Comparison of ENCODE assay signal across 27 cellular contexts in genomic region chr10:69384320-69384719, GRCh38. TPM values are rescaled to one million over a fixed set of nuclear protein-coding genes. Genes with fewer than 3 reads are reported as not detected.
A peak's percentile ranks its signal among the peaks of the same experiment; 100 is the strongest.
DNase-seq lines count a peak whose midpoint lies in the region; ATAC-seq and TF ChIP-seq lines count a peak whose summit lies in the region.
"Had no signal": no experiment of that assay in that cellular context is flagged by ENCODE, and none has a peak within 500 bp of the region (broad histone marks: within the 10 kb centered on the region; RNA-seq: fewer than 3 reads in every experiment).

No MANE protein-coding gene starts in this region.

- H3K27ac ChIP-seq in C4-2B, result peak overlapping the region; percentile 86
- H3K27ac ChIP-seq in RWPE1, result peak overlapping the region; percentile 76
- H3K27ac ChIP-seq in skeletal muscle tissue (ENCODE audit: low read depth, low read length), result peak overlapping the region; percentile 59
- H3K27ac ChIP-seq in left lung, result no peak overlapping the region
- H3K27ac ChIP-seq in tibial artery, result no peak overlapping the region
- H3K27ac ChIP-seq: BLaER1, Peyer's patch had no signal

- intact Hi-C loops in left lung (cut with DNase I), result no loop called here
- intact Hi-C loops in MCF 10A (cut with micrococcal nuclease), result no loop called here
- intact Hi-C loops in tibial artery (cut with DNase I; ENCODE audit: low total_unique reads), result no loop called here

- peaks cover 17 to 32% (median 26%) of the 10 kb centered on the region in 3 donors for H3K4me1 ChIP-seq in skeletal muscle tissue (ENCODE audit: control insufficient read depth in 3 of 3, insufficient read depth in 3 of 3, low read length in 3 of 3)
- no peaks in the 10 kb centered on the region for H3K4me1 ChIP-seq in left lung
- peaks cover 0 to 10% (median 4%) of the 10 kb centered on the region in 4 donors for H3K4me1 ChIP-seq in tibial artery
- H3K4me1 ChIP-seq: HAP-1, Peyer's patch, sigmoid colon had no signal

- BruUV-seq in MCF 10A (replicated peaks; lab: Mats Ljungman, UMichigan), result no TSS peak

- no peaks in the 10 kb centered on the region for H3K9me3 ChIP-seq in skeletal muscle tissue (ENCODE audit: control insufficient read depth in 3 of 3, low read length in 3 of 3)
- H3K9me3 ChIP-seq in left lung, result no peaks in the 10 kb centered on the region
- H3K9me3 ChIP-seq in tibial artery, result no peaks in the 10 kb centered on the region
- H3K9me3 ChIP-seq: BLaER1, HAP-1, heart left ventricle, Peyer's patch, sigmoid colon had no signal

- POLR2A ChIA-PET in RWPE1 (lab: Yijun Ruan, JAX; ENCODE audit: low non-redundant PET), result no interaction called here
- POLR2A ChIA-PET in MCF 10A (lab: Yijun Ruan, JAX), result interaction anchor here (0.6 to 1.9 kb wide), 4 partner anchors 15 to 65 kb away, joined by 4 to 6 read pairs (median 6); no protein-coding TSS in a partner anchor

- CTCF ChIA-PET in RWPE1 (lab: Yijun Ruan, JAX) (interaction anchor here (0.7 to 1.9 kb wide), 3 partner anchors 8 to 259 kb away, joined by 3 to 6 read pairs (median 3); no protein-coding TSS in a partner anchor), MCF 10A (lab: Yijun Ruan, JAX) (interaction anchor here (0.7 to 2.3 kb wide), 3 partner anchors 9 to 145 kb away, joined by 3 to 10 read pairs (median 3); no protein-coding TSS in a partner anchor)

- H3K9me3 Mint-ChIP-seq in glutamatergic neuron (ENCODE audit: unreplicated experiment), result peaks cover 32% of the 10 kb centered on the region
- no peaks in the 10 kb centered on the region for H3K9me3 Mint-ChIP-seq in MCF 10A (ENCODE audit: unreplicated experiment)
- H3K9me3 Mint-ChIP-seq: activated B cell treated with CpG ODN at 0.5 μM for 24 hours; activated T-helper 17 cell treated with anti-CD3 and anti-CD28 coated beads, Interleukin-2, amount 50 U/mL, for 72 hours had no signal

- no peak overlapping the region for H3K4me3 ChIP-seq in skeletal muscle tissue (ENCODE audit: low read length in 3 of 3)
- H3K4me3 ChIP-seq in left lung, result no peak overlapping the region
- no peak overlapping the region for H3K4me3 ChIP-seq in tibial artery
- H3K4me3 ChIP-seq: BLaER1, dorsolateral prefrontal cortex, HAP-1, heart left ventricle, Peyer's patch, sigmoid colon had no signal

- H3K4me3 Mint-ChIP-seq in glutamatergic neuron (ENCODE audit: unreplicated experiment) (no peak overlapping the region), MCF 10A (ENCODE audit: unreplicated experiment) (no peak overlapping the region)
- H3K4me3 Mint-ChIP-seq: activated B cell treated with CpG ODN at 0.5 μM for 24 hours; activated T-helper 17 cell treated with anti-CD3 and anti-CD28 coated beads, Interleukin-2, amount 50 U/mL, for 72 hours had no signal

- no peak for DNase-seq in RWPE1 (ENCODE audit: low spot score)
- no peak for DNase-seq in glutamatergic neuron
- DNase-seq in left lung, result no peak
- no peak for DNase-seq in MCF 10A (ENCODE audit: unreplicated experiment)
- DNase-seq in tibial artery, result no peak
- DNase-seq in SKM-1 (lab: John Stamatoyannopoulos, UW; ENCODE audit: unreplicated experiment), result no peak
- DNase-seq: activated B cell treated with CpG ODN at 0.5 μM for 24 hours; activated CD8-positive, alpha-beta memory T cell treated with anti-CD3 and anti-CD28 coated beads, Interleukin-2, amount 50 U/mL, for 4 hours; central memory CD4-positive, alpha-beta T cell; COR-L47; KG1; MM.1S; NCI-H1417; NCI-H2029 treated with DMSO at 0.1 percent for 48 hours; NCI-H226; Peyer's patch; sigmoid colon; stimulated activated naive CD4-positive, alpha-beta T cell treated with Interleukin-2 at 50 U/mL for 16 hours had no signal

- no peak for TF ChIP-seq CTCF in C4-2B (conservative IDR thresholded peaks at IDR 0.05)
- no peak for TF ChIP-seq CTCF in RWPE1 (conservative IDR thresholded peaks at IDR 0.05; ENCODE audit: low read depth)
- TF ChIP-seq CTCF in glutamatergic neuron (IDR thresholded peaks at IDR 0.05; ENCODE audit: partially characterized antibody, unreplicated experiment), result no peak
- TF ChIP-seq CTCF in left lung (IDR thresholded peaks at IDR 0.05), result no peak
- no peak for TF ChIP-seq CTCF in MCF 10A (IDR thresholded peaks at IDR 0.05; ENCODE audit: unreplicated experiment)
- no peak for TF ChIP-seq CTCF in tibial artery (IDR thresholded peaks at IDR 0.05)

- peaks cover 13% of the 10 kb centered on the region for H3K36me3 Mint-ChIP-seq in glutamatergic neuron (ENCODE audit: unreplicated experiment)
- peaks cover 95% of the 10 kb centered on the region for H3K36me3 Mint-ChIP-seq in MCF 10A (ENCODE audit: insufficient read depth, unreplicated experiment)

- H3K27me3 Mint-ChIP-seq in glutamatergic neuron (ENCODE audit: unreplicated experiment) (peaks cover 12% of the 10 kb centered on the region), MCF 10A (ENCODE audit: insufficient read depth, unreplicated experiment) (no peaks in the 10 kb centered on the region)
- H3K27me3 Mint-ChIP-seq: activated B cell treated with CpG ODN at 0.5 μM for 24 hours; activated T-helper 17 cell treated with anti-CD3 and anti-CD28 coated beads, Interleukin-2, amount 50 U/mL, for 72 hours; progenitor cell of endocrine pancreas had no signal

- peaks cover 34% of the 10 kb centered on the region for H3K4me1 Mint-ChIP-seq in glutamatergic neuron (ENCODE audit: low read depth, unreplicated experiment)
- H3K4me1 Mint-ChIP-seq in MCF 10A (ENCODE audit: insufficient read depth, unreplicated experiment), result peaks cover 8% of the 10 kb centered on the region
- H3K4me1 Mint-ChIP-seq: activated B cell treated with CpG ODN at 0.5 μM for 24 hours had no signal

- H3K27me3 ChIP-seq in skeletal muscle tissue (ENCODE audit: control insufficient read depth in 3 of 3, insufficient read depth in 3 of 3, low read length in 3 of 3), result no peaks in the 10 kb centered on the region
- no peaks in the 10 kb centered on the region for H3K27me3 ChIP-seq in left lung
- H3K27me3 ChIP-seq in tibial artery, result no peaks in the 10 kb centered on the region
- H3K27me3 ChIP-seq: BLaER1, heart left ventricle, Peyer's patch, sigmoid colon had no signal

- peak overlapping the region; percentile 98 for H3K27ac Mint-ChIP-seq in glutamatergic neuron (ENCODE audit: unreplicated experiment)
- H3K27ac Mint-ChIP-seq in MCF 10A (ENCODE audit: low read depth, unreplicated experiment), result no peak overlapping the region
- H3K27ac Mint-ChIP-seq: activated B cell treated with CpG ODN at 0.5 μM for 24 hours, progenitor cell of endocrine pancreas had no signal

- H3K36me3 ChIP-seq in skeletal muscle tissue (ENCODE audit: control insufficient read depth in 3 of 3, insufficient read depth in 3 of 3, low read length in 3 of 3) (peaks cover 52 to 69% (median 68%) of the 10 kb centered on the region in 3 donors), left lung (peaks cover 0 to 100% of the 10 kb centered on the region in 2 donors), tibial artery (peaks cover 81 to 99% (median 87%) of the 10 kb centered on the region in 3 donors)

- H3K9ac ChIP-seq in skeletal muscle tissue (ENCODE audit: low read depth in 1 of 3, low read length in 3 of 3), result peak overlapping the region in 1 of 3 donors; percentile 50
- H3K9ac ChIP-seq: BLaER1 had no signal

- ATAC-seq in left lung, result no peak
- ATAC-seq: activated T-helper 17 cell treated with anti-CD3 and anti-CD28 coated beads, Interleukin-2, amount 50 U/mL, for 72 hours had no signal

RNA-seq across cellular contexts. Expression of gene TACR2, which starts 32.4 kb away (rescaled TPM):
- not detected for total RNA-seq in glutamatergic neuron (ENCODE audit: unreplicated experiment)
- not detected for total RNA-seq in skeletal muscle tissue
- under 1 TPM; 0.31 to 0.55 TPM for total RNA-seq in left lung
- total RNA-seq in MCF 10A (2022), result not detected in 2 replicates
- total RNA-seq: activated B cell treated with CpG ODN at 0.5 μM for 24 hours; activated T-helper 17 cell treated with anti-CD3 and anti-CD28 coated beads, Interleukin-2, amount 50 U/mL, for 72 hours; endothelial cell of umbilical vein; progenitor cell of endocrine pancreas had no signal

Comparison
In these comparisons a context has a peak if more than half of its experiments do, and no peak if none do; other contexts are left out.
1. H3K27ac ChIP-seq: peak in C4-2B (single experiment), RWPE1 (single experiment) and skeletal muscle tissue (single experiment); none in left lung (0 of 2) and tibial artery (0 of 2).